14 cellular contexts compared by ENCODE assay signal in genomic region chr20:35462351-35462750, GRCh38. TPM values are rescaled to one million over a fixed set of nuclear protein-coding genes. Genes with fewer than 3 reads are reported as not detected.
DNase-seq lines count a peak whose midpoint lies in the region; TF ChIP-seq lines count a peak whose summit lies in the region.
"Had no signal": no experiment of that assay in that cellular context is flagged by ENCODE, and none has a peak within 500 bp of the region (broad histone marks: within the 10 kb centered on the region; RNA-seq: fewer than 3 reads in every experiment).

No MANE protein-coding gene starts in this region.

- no peak overlapping the region for H2AFZ ChIP-seq in OCI-LY1 (ENCODE audit: low read length)

- no peak overlapping the region for H3K4me3 ChIP-seq in OCI-LY1 (ENCODE audit: low read depth, low read length, poor library complexity, severe bottlenecking)

- no peaks in the 10 kb centered on the region for H3K9me2 ChIP-seq in OCI-LY1 (ENCODE audit: low read depth, low read length)

- no peak overlapping the region for H3K27ac Mint-ChIP-seq in Calu3 (ENCODE audit: unreplicated experiment)
- no peak overlapping the region for H3K27ac Mint-ChIP-seq in activated naive CD8-positive, alpha-beta T cell treated with anti-CD3 and anti-CD28 coated beads for 36 hours
- H3K27ac Mint-ChIP-seq: activated CD4-positive, alpha-beta T cell treated with anti-CD3 and anti-CD28 coated beads for 36 hours had no signal

- peaks cover 4% of the 10 kb centered on the region for H3K36me3 Mint-ChIP-seq in Calu3 (ENCODE audit: insufficient read depth, unreplicated experiment)
- no peaks in the 10 kb centered on the region for H3K36me3 Mint-ChIP-seq in activated naive CD8-positive, alpha-beta T cell treated with anti-CD3 and anti-CD28 coated beads for 36 hours

- H3K4me3 Mint-ChIP-seq in Calu3 (ENCODE audit: low read depth, unreplicated experiment), result no peak overlapping the region
- no peak overlapping the region for H3K4me3 Mint-ChIP-seq in activated naive CD8-positive, alpha-beta T cell treated with anti-CD3 and anti-CD28 coated beads for 36 hours
- H3K4me3 Mint-ChIP-seq: activated CD4-positive, alpha-beta T cell treated with anti-CD3 and anti-CD28 coated beads for 36 hours had no signal

- CTCF ChIA-PET in Calu3 (lab: Charles Lee), result interaction anchor here (0.6 to 1.1 kb wide), 3 partner anchors 49 to 284 kb away, joined by 3 to 9 read pairs (median 9); no protein-coding TSS in a partner anchor

- peaks cover 12% of the 10 kb centered on the region for H3K4me1 Mint-ChIP-seq in Calu3 (ENCODE audit: low read depth, unreplicated experiment)
- H3K4me1 Mint-ChIP-seq in activated naive CD8-positive, alpha-beta T cell treated with anti-CD3 and anti-CD28 coated beads for 36 hours, result peaks cover 8% of the 10 kb centered on the region

- no peaks in the 10 kb centered on the region for H3K9me3 ChIP-seq in OCI-LY1 (ENCODE audit: low read length)

- peak overlapping the region; percentile 70 for H3K27ac ChIP-seq in OCI-LY1 (ENCODE audit: low read depth, low read length, poor library complexity, severe bottlenecking)
- H3K27ac ChIP-seq: foreskin keratinocyte had no signal

- intact Hi-C loops in Calu3 (cut with micrococcal nuclease; ENCODE audit: unreplicated experiment), result no loop called here

- peak overlapping the region; percentile 1; the same call in 1 of the 2 replicates for H3K4me2 ChIP-seq in OCI-LY1 (ENCODE audit: low read length)

- no peaks in the 10 kb centered on the region for H3K27me3 ChIP-seq in OCI-LY1 (ENCODE audit: insufficient read depth, low read length)
- H3K27me3 ChIP-seq: foreskin keratinocyte had no signal

- peak; percentile 23 for DNase-seq in DMS79 treated with DMSO at 0.1 percent for 48 hours (lab: John Stamatoyannopoulos, UW)
- DNase-seq in NCI-H187 (lab: John Stamatoyannopoulos, UW), result peak; percentile 41 to 73
- peak; percentile 62 for DNase-seq in germinal center (ENCODE audit: low spot score)
- no peak for DNase-seq in Calu3
- DNase-seq in NCI-H1930 (lab: John Stamatoyannopoulos, UW), result no peak
- DNase-seq in activated naive CD8-positive, alpha-beta T cell treated with anti-CD3 and anti-CD28 coated beads for 36 hours, result no peak
- DNase-seq: activated CD4-positive, alpha-beta T cell treated with anti-CD3 and anti-CD28 coated beads for 36 hours; central memory CD4-positive, alpha-beta T cell; foreskin keratinocyte; Kasumi-1; left ventricle myocardium superior; NCI-H446 treated with DMSO at 0.1 percent for 48 hours; T-helper 2 cell had no signal

- no peaks in the 10 kb centered on the region for H4K20me1 ChIP-seq in OCI-LY1 (ENCODE audit: insufficient read depth, low read length)

- TF ChIP-seq CTCF in OCI-LY1 (IDR thresholded peaks at IDR 0.05; ENCODE audit: low read length) (no peak), Calu3 (IDR thresholded peaks at IDR 0.05; ENCODE audit: unreplicated experiment) (no peak)

- no peaks in the 10 kb centered on the region for H3F3A ChIP-seq in OCI-LY1 (ENCODE audit: insufficient read depth, low read length)

- no peaks in the 10 kb centered on the region for H3K27me3 Mint-ChIP-seq in Calu3 (ENCODE audit: unreplicated experiment)
- no peaks in the 10 kb centered on the region for H3K27me3 Mint-ChIP-seq in activated naive CD8-positive, alpha-beta T cell treated with anti-CD3 and anti-CD28 coated beads for 36 hours
- H3K27me3 Mint-ChIP-seq: activated CD4-positive, alpha-beta T cell treated with anti-CD3 and anti-CD28 coated beads for 36 hours had no signal

- H3K4me1 ChIP-seq in OCI-LY1 (ENCODE audit: insufficient read depth, low read length, severe bottlenecking), result peaks cover 30% of the 10 kb centered on the region
- H3K4me1 ChIP-seq: foreskin keratinocyte had no signal

- H3K9ac ChIP-seq in OCI-LY1 (ENCODE audit: low read length), result no peak overlapping the region

- no TSS peak for BruUV-seq in Calu3 (replicated peaks; lab: Mats Ljungman, UMichigan)

- peaks cover 51% of the 10 kb centered on the region; the same call in 1 of the 2 replicates for H3K36me3 ChIP-seq in OCI-LY1 (ENCODE audit: insufficient read depth, low read length)

- no peaks in the 10 kb centered on the region for H3K79me2 ChIP-seq in OCI-LY1 (ENCODE audit: insufficient read depth, low read length)

- no peaks in the 10 kb centered on the region for H3K9me3 Mint-ChIP-seq in Calu3 (ENCODE audit: low read depth, unreplicated experiment)
- H3K9me3 Mint-ChIP-seq in activated naive CD8-positive, alpha-beta T cell treated with anti-CD3 and anti-CD28 coated beads for 36 hours, result no peaks in the 10 kb centered on the region

RNA-seq across cellular contexts. Expression of gene CEP250, which starts 7.0 kb away (rescaled TPM):
- total RNA-seq in Calu3 (2022), result 49.0 and 61.0 TPM in 2 replicates
- total RNA-seq in activated naive CD8-positive, alpha-beta T cell treated with anti-CD3 and anti-CD28 coated beads for 36 hours, result 10 to 100 TPM; 48.8 to 55.5 TPM

RNA-seq across cellular contexts. Expression of gene GDF5, which starts 24.3 kb away (rescaled TPM):
- total RNA-seq in Calu3 (2022), result not detected in 2 replicates
- not detected for total RNA-seq in activated naive CD8-positive, alpha-beta T cell treated with anti-CD3 and anti-CD28 coated beads for 36 hours
- total RNA-seq: activated CD4-positive, alpha-beta T cell treated with anti-CD3 and anti-CD28 coated beads for 36 hours had no signal

RNA-seq across cellular contexts. Expression of gene UQCC1, which starts 50.6 kb away (rescaled TPM):
- total RNA-seq in Calu3 (2022), result 70.4 and 75.9 TPM in 2 replicates
- 10 to 100 TPM; 60.3 to 62.8 TPM for total RNA-seq in activated naive CD8-positive, alpha-beta T cell treated with anti-CD3 and anti-CD28 coated beads for 36 hours

Comparison
In these comparisons a context has a peak if more than half of its experiments do, and no peak if none do; other contexts are left out.
1. DNase-seq: peak in DMS79 treated with DMSO at 0.1 percent for 48 hours (single experiment), NCI-H187 (2 of 2) and germinal center (single experiment); none in Calu3 (single experiment), NCI-H1930 (0 of 2) and activated naive CD8-positive, alpha-beta T cell treated with anti-CD3 and anti-CD28 coated beads for 36 hours (single experiment).